12 cellular contexts compared by ENCODE assay signal in genomic region chr7:74182453-74183090, GRCh38. TPM values are rescaled to one million over a fixed set of nuclear protein-coding genes. Genes with fewer than 3 reads are reported as not detected.
DNase-seq lines count a peak whose midpoint lies in the region; ATAC-seq and TF ChIP-seq lines count a peak whose summit lies in the region.
"Had no signal": no experiment of that assay in that cellular context is flagged by ENCODE, and none has a peak within 500 bp of the region (broad histone marks: within the 10 kb centered on the region; RNA-seq: fewer than 3 reads in every experiment).

No MANE protein-coding gene starts in this region.

- H3K9me3 Mint-ChIP-seq in IgD-negative memory B cell (no peaks in the 10 kb centered on the region), natural killer cell (no peaks in the 10 kb centered on the region)
- no peaks in the 10 kb centered on the region for H3K9me3 Mint-ChIP-seq in central memory CD8-positive, alpha-beta T cell

- peak overlapping the region; percentile 44 for H3K27ac ChIP-seq in C4-2B

- H3K4me1 Mint-ChIP-seq in IgD-negative memory B cell (peaks cover 61 to 65% (median 64%) of the 10 kb centered on the region in 3 donors), natural killer cell (peaks cover 80 to 90% of the 10 kb centered on the region in 2 donors)
- peaks cover 80% of the 10 kb centered on the region for H3K4me1 Mint-ChIP-seq in central memory CD8-positive, alpha-beta T cell

- peaks cover 5% of the 10 kb centered on the region for H3K36me3 Mint-ChIP-seq in IgD-negative memory B cell
- peaks cover 38% of the 10 kb centered on the region for H3K36me3 Mint-ChIP-seq in central memory CD8-positive, alpha-beta T cell (ENCODE audit: insufficient read depth)
- H3K36me3 Mint-ChIP-seq in natural killer cell: no peaks in the 10 kb centered on the region

- H3K4me3 Mint-ChIP-seq in IgD-negative memory B cell: peak overlapping the region in 2 of 4 donors; percentile 42 to 43
- H3K4me3 Mint-ChIP-seq in central memory CD8-positive, alpha-beta T cell: peak overlapping the region; percentile 49
- peak overlapping the region; percentile 14 for H3K4me3 Mint-ChIP-seq in natural killer cell

- H3K27me3 Mint-ChIP-seq in IgD-negative memory B cell (no peaks in the 10 kb centered on the region), natural killer cell (ENCODE audit: low read depth in 2 of 2) (no peaks in the 10 kb centered on the region)
- no peaks in the 10 kb centered on the region for H3K27me3 Mint-ChIP-seq in central memory CD8-positive, alpha-beta T cell

- intact Hi-C loops in natural killer cell (cut with micrococcal nuclease): no loop called here

- DNase-seq in central memory CD8-positive, alpha-beta T cell (ENCODE audit: low spot score in 2 of 2): no peak
- DNase-seq in natural killer cell (no peak), SK-N-DZ (ENCODE audit: low spot score) (no peak), HT-29 (ENCODE audit: low spot score) (no peak)
- DNase-seq: activated CD4-positive, alpha-beta T cell treated with anti-CD3 and anti-CD28 coated beads, Interleukin-2, amount 50 U/mL, for 48 hours; DMS79 treated with DMSO at 0.1 percent for 48 hours; heart right ventricle; stimulated activated CD4-positive, alpha-beta T cell treated with anti-CD3 and anti-CD28 coated beads, Interleukin-4, amount 100 ng/mL, for 4 hours had no signal

- no peak for TF ChIP-seq CTCF in C4-2B (conservative IDR thresholded peaks at IDR 0.05)
- no peak for TF ChIP-seq CTCF in natural killer cell (IDR thresholded peaks at IDR 0.05)

- no peak for ATAC-seq in central memory CD8-positive, alpha-beta T cell (replicated peaks; ENCODE audit: extremely low read depth, poor library complexity, severe bottlenecking)
- no peak for ATAC-seq in natural killer cell
- ATAC-seq in GM21515 (IDR thresholded peaks at IDR 0.05; ENCODE audit: unreplicated experiment): no peak
- ATAC-seq in GM21381 (IDR thresholded peaks at IDR 0.05; ENCODE audit: unreplicated experiment): no peak

- H3K27ac Mint-ChIP-seq in IgD-negative memory B cell: peak overlapping the region in 2 of 3 donors; percentile 19 to 76
- peak overlapping the region; percentile 8 for H3K27ac Mint-ChIP-seq in central memory CD8-positive, alpha-beta T cell (ENCODE audit: low read depth)
- peak overlapping the region; percentile 69 to 85 for H3K27ac Mint-ChIP-seq in natural killer cell

RNA-seq across cellular contexts. Expression of gene EIF4H, which starts 8.4 kb away (rescaled TPM):
- 197 TPM for polyA plus RNA-seq in IgD-negative memory B cell
- total RNA-seq in natural killer cell: 100 to 1,000 TPM; 286 to 294 (median 294) TPM
- 247 and 268 TPM in 2 replicates for polyA plus RNA-seq in SK-N-DZ (2014; cell fraction: cytosol; rRNA removed)
- polyA plus RNA-seq in SK-N-DZ (2014; cell fraction: nucleus; rRNA removed): 125 and 132 TPM in 2 replicates
- 295 and 297 TPM in 2 replicates for total RNA-seq in HT-29 (2014; rRNA removed; shearing (Covaris generic))

RNA-seq across cellular contexts. Expression of gene LAT2, which starts 27.2 kb away (rescaled TPM):
- polyA plus RNA-seq in IgD-negative memory B cell: 383 TPM
- total RNA-seq in natural killer cell: 100 to 1,000 TPM; 124 to 163 (median 145) TPM
- polyA plus RNA-seq in SK-N-DZ (2014; cell fraction: cytosol; rRNA removed): 0.22 and 3.7 TPM in 2 replicates
- 1.9 and 2.2 TPM in 2 replicates for polyA plus RNA-seq in SK-N-DZ (2014; cell fraction: nucleus; rRNA removed)
- total RNA-seq in HT-29 (2014; rRNA removed; shearing (Covaris generic)): 7.4 and 16.5 TPM in 2 replicates

Comparison
In these comparisons a context has a peak if more than half of its experiments do, and no peak if none do; other contexts are left out.
1. H3K27ac Mint-ChIP-seq: peak in every context shown above with its lines; median percentile 77 in natural killer cell; 48 in IgD-negative memory B cell; 8 in central memory CD8-positive, alpha-beta T cell.